ENCODE assay signal across 10 cellular contexts in the genomic region with DNA sequence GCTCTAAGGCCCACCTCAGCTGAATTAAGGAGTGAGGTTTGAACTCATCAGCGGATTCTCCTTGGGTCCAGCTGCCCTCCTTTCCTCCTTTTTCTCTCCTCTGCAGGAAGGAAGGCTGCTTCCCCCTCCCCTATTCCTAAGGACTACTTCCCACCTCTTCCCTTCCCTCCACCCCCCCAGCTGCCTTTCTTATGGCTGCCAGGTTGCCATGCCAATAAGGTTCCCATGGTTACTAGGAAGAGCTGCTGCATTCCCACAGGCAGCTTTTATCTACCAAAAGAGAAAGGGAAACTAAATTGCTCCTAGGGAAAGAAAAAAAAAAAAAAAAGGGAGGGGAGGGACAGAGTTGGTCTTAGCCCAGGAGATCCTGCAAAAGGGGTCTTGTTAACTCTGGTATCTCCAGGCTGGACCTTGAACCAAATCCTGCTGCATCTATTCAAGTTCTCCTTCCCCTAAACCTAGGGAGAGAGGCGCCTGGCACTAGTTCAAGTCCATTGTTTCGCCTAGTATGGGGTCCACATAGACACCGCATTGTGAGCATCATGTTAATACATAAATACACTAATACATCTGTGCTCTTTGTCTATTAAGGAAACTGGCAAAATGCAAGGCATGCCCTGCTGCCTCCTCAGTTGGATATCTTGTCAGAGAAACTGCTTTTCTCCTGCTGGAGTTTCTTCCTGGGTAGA. TPM values are rescaled to one million over a fixed set of nuclear protein-coding genes. Genes with fewer than 3 reads are reported as not detected.
A peak's percentile ranks its signal among the peaks of the same experiment; 100 is the strongest.
DNase-seq lines count a peak whose midpoint lies in the region; ATAC-seq and TF ChIP-seq lines count a peak whose summit lies in the region.
"Had no signal": no experiment of that assay in that cellular context is flagged by ENCODE, and none has a peak within 500 bp of the region (broad histone marks: within the 10 kb centered on the region; RNA-seq: fewer than 3 reads in every experiment).

No MANE protein-coding gene starts in this region.

- peak overlapping the region; percentile 11 for H3K4me2 ChIP-seq in smooth muscle cell

- H3K9ac ChIP-seq in smooth muscle cell (ENCODE audit: low read depth), result no peak overlapping the region

- H3K79me2 ChIP-seq in smooth muscle cell (ENCODE audit: low read depth), result no peaks in the 10 kb centered on the region

- H2AFZ ChIP-seq in smooth muscle cell (ENCODE audit: low read depth), result peak overlapping the region; percentile 10

- ATAC-seq in heart right ventricle (peak in 6 of 8 donors; percentile 17 to 61 (median 53)), HG02840 (IDR thresholded peaks at IDR 0.05; ENCODE audit: low FRiP score, unreplicated experiment) (no peak), omental fat pad (ENCODE audit: low FRiP score) (no peak)

- H3K36me3 ChIP-seq in heart right ventricle, result no peaks in the 10 kb centered on the region
- no peaks in the 10 kb centered on the region for H3K36me3 ChIP-seq in smooth muscle cell (ENCODE audit: low read depth)
- H3K36me3 ChIP-seq: pancreas had no signal

- peak overlapping the region in 1 of 10 donors; percentile 13 for H3K27ac ChIP-seq in heart right ventricle
- H3K27ac ChIP-seq in smooth muscle cell (ENCODE audit: low read depth), result no peak overlapping the region
- H3K27ac ChIP-seq: C4-2B, pancreas had no signal

- TF ChIP-seq CTCF in heart right ventricle (IDR thresholded peaks at IDR 0.05) (no peak), smooth muscle cell (IDR thresholded peaks at IDR 0.05; ENCODE audit: borderline replicate concordance, insufficient read depth, poor library complexity, severe bottlenecking) (no peak), omental fat pad (IDR thresholded peaks at IDR 0.05) (no peak)

- DNase-seq in NCI-H82 (lab: John Stamatoyannopoulos, UW) (peak; percentile 18), NCI-H82 treated with DMSO at 0.1 percent for 48 hours (lab: John Stamatoyannopoulos, UW; ENCODE audit: unreplicated experiment) (no peak), SW480 (ENCODE audit: low spot score) (peak; percentile 19), heart right ventricle (peak in 1 of 2 donors; percentile 20), smooth muscle cell (lab: John Stamatoyannopoulos, UW; ENCODE audit: unreplicated experiment) (no peak), SKM-1 treated with dmso at 0.1 percent for 144 hours (lab: John Stamatoyannopoulos, UW; ENCODE audit: unreplicated experiment) (no peak), omental fat pad (ENCODE audit: low spot score) (no peak)
- DNase-seq: pancreas had no signal

- H3F3A ChIP-seq in smooth muscle cell (ENCODE audit: low read depth), result no peaks in the 10 kb centered on the region

- 43 to 44% methylated on average over 4 of the region's 4 CpGs for WGBS in heart right ventricle, 2 donors
- WGBS in smooth muscle cell (ENCODE audit: low lambda C conversion rate), result 79% methylated on average over 4 of the region's 4 CpGs

- H3K9me3 ChIP-seq in heart right ventricle, result peaks cover 0 to 13% (median 0%) of the 10 kb centered on the region in 11 donors
- no peaks in the 10 kb centered on the region for H3K9me3 ChIP-seq in smooth muscle cell (replicated peaks; ENCODE audit: low read depth)
- H3K9me3 ChIP-seq: pancreas had no signal

- no peaks in the 10 kb centered on the region for H4K20me1 ChIP-seq in smooth muscle cell (ENCODE audit: low read depth)

- H3K27me3 ChIP-seq in heart right ventricle, result no peaks in the 10 kb centered on the region
- no peaks in the 10 kb centered on the region for H3K27me3 ChIP-seq in smooth muscle cell (ENCODE audit: low read depth)

- H3K4me1 ChIP-seq in heart right ventricle (peaks cover 0 to 25% (median 0%) of the 10 kb centered on the region in 9 donors), smooth muscle cell (ENCODE audit: low read depth) (peaks cover 18% of the 10 kb centered on the region)
- H3K4me1 ChIP-seq: pancreas had no signal

- H3K4me3 ChIP-seq in heart right ventricle (peak overlapping the region in 6 of 10 donors; percentile 3 to 38 (median 28)), smooth muscle cell (no peak overlapping the region)
- H3K4me3 ChIP-seq: pancreas had no signal

- intact Hi-C loops in heart right ventricle (cut with DNase I), result no loop called here

RNA-seq across cellular contexts. Expression of a gene that starts 21.2 kb away (rescaled TPM):
- total RNA-seq in heart right ventricle, result 10 to 100 TPM; 18.3 to 53.0 (median 33.2) TPM
- polyA plus RNA-seq in heart right ventricle, result 10 to 100 TPM; 18.4 to 18.7 TPM
- 34.1 and 58.3 TPM in 2 replicates for total RNA-seq in smooth muscle cell
- 48.6 and 64.2 TPM in 2 replicates for polyA plus RNA-seq in smooth muscle cell
- 10 to 100 TPM; 10.7 to 27.7 (median 15.6) TPM for total RNA-seq in omental fat pad

RNA-seq across cellular contexts. Expression of a gene that starts 52.0 kb away (rescaled TPM):
- 10 to 100 TPM; 43.3 to 73.7 (median 51.5) TPM for total RNA-seq in heart right ventricle
- 10 to 100 TPM; 16.5 to 72.9 TPM for polyA plus RNA-seq in heart right ventricle
- 124 and 130 TPM in 2 replicates for total RNA-seq in smooth muscle cell
- polyA plus RNA-seq in smooth muscle cell, result 154 and 158 TPM in 2 replicates
- 100 to 1,000 TPM in 1 of 4 donors, 10 to 100 TPM in 3; 68.6 to 116 (median 85.5) TPM for total RNA-seq in omental fat pad

Comparison
In these comparisons a context has a peak if more than half of its experiments do, and no peak if none do; other contexts are left out.
1. DNase-seq: peak in NCI-H82 (single experiment) and SW480 (single experiment); none in NCI-H82 treated with DMSO at 0.1 percent for 48 hours (single experiment), smooth muscle cell (single experiment), SKM-1 treated with dmso at 0.1 percent for 144 hours (single experiment) and omental fat pad (single experiment).
2. ATAC-seq: peak in heart right ventricle (6 of 8); none in HG02840 (single experiment) and omental fat pad (single experiment).